ENCODE assay signal across 9 cellular contexts in genomic region chr19:40217921-40218890, GRCh38. TPM values are rescaled to one million over a fixed set of nuclear protein-coding genes. Genes with fewer than 3 reads are reported as not detected.
DNase-seq lines count a peak whose midpoint lies in the region; ATAC-seq and TF ChIP-seq lines count a peak whose summit lies in the region.
"Had no signal": no experiment of that assay in that cellular context is flagged by ENCODE, and none has a peak within 500 bp of the region (broad histone marks: within the 10 kb centered on the region; RNA-seq: fewer than 3 reads in every experiment).

TSS of gene TTC9B (minus strand) at chr19:40218384. CDS start at chr19:40218381, 3 bp downstream.

- peaks cover 38% of the 10 kb centered on the region for H3K27me3 Mint-ChIP-seq in activated CD8-positive, alpha-beta T cell treated with anti-CD3 and anti-CD28 coated beads, Interleukin-2, amount 10 ng/mL, durations not matched to agents 7 days and 5 days (ENCODE audit: low read depth)

- no peak within 1 kb of the TSS for H3K27ac Mint-ChIP-seq in activated CD8-positive, alpha-beta T cell treated with anti-CD3 and anti-CD28 coated beads, Interleukin-2, amount 10 ng/mL, durations not matched to agents 7 days and 5 days

- POLR2A ChIA-PET in activated CD8-positive, alpha-beta T cell treated with anti-CD3 and anti-CD28 coated beads, Interleukin-2, amount 10 ng/mL, durations not matched to agents 7 days and 5 days (lab: Charles Lee): interaction anchor here (0.6 kb wide), 1 partner anchor 42 kb away, joined by 3 read pairs; no protein-coding TSS in a partner anchor

- peaks cover 3% of the 10 kb centered on the region for H3K36me3 Mint-ChIP-seq in activated CD8-positive, alpha-beta T cell treated with anti-CD3 and anti-CD28 coated beads, Interleukin-2, amount 10 ng/mL, durations not matched to agents 7 days and 5 days (ENCODE audit: low read depth)

- peak within 1 kb of the TSS; percentile 33 for H3K4me3 ChIP-seq in fibroblast of the aortic adventitia (ENCODE audit: low read depth, low read length)
- H3K4me3 ChIP-seq: SK-N-MC had no signal

- no peaks in the 10 kb centered on the region for H3K9me3 Mint-ChIP-seq in activated CD8-positive, alpha-beta T cell treated with anti-CD3 and anti-CD28 coated beads, Interleukin-2, amount 10 ng/mL, durations not matched to agents 7 days and 5 days (ENCODE audit: insufficient read depth)

- ATAC-seq in activated CD8-positive, alpha-beta T cell treated with anti-CD3 and anti-CD28 coated beads, Interleukin-2, amount 10 ng/mL, durations not matched to agents 7 days and 5 days: peak; percentile 69
- ATAC-seq in HG03432 (IDR thresholded peaks at IDR 0.05; ENCODE audit: unreplicated experiment): no peak

- TF ChIP-seq CTCF in fibroblast of the aortic adventitia (IDR thresholded peaks at IDR 0.05; ENCODE audit: insufficient read depth, low read length): no peak

- H3K4me1 Mint-ChIP-seq in activated CD8-positive, alpha-beta T cell treated with anti-CD3 and anti-CD28 coated beads, Interleukin-2, amount 10 ng/mL, durations not matched to agents 7 days and 5 days (ENCODE audit: low read depth): peaks cover 11% of the 10 kb centered on the region

- CTCF ChIA-PET in activated CD8-positive, alpha-beta T cell treated with anti-CD3 and anti-CD28 coated beads, Interleukin-2, amount 10 ng/mL, durations not matched to agents 7 days and 5 days (lab: Charles Lee): interaction anchor here (0.9 to 2.0 kb wide), 6 partner anchors 19 to 78 kb away, joined by 3 to 7 read pairs (median 3); partner anchors contain the start of gene MAP3K10

- DNase-seq in NCI-H524 (lab: John Stamatoyannopoulos, UW): peak; percentile 52 to 66
- no peak for DNase-seq in NCI-H524 treated with DMSO at 0.1 percent for 48 hours (lab: John Stamatoyannopoulos, UW)
- DNase-seq in activated CD8-positive, alpha-beta T cell treated with anti-CD3 and anti-CD28 coated beads, Interleukin-2, amount 10 ng/mL, durations not matched to agents 7 days and 5 days: peak; percentile 67
- no peak for DNase-seq in fibroblast of the aortic adventitia (ENCODE audit: low read depth)
- peak; percentile 65 for DNase-seq in stimulated activated CD4-positive, alpha-beta T cell treated with anti-CD3 and anti-CD28 coated beads, Interleukin-4, amount 100 ng/mL, for 1 hour
- DNase-seq in MV-4-11 (lab: John Stamatoyannopoulos, UW): no peak
- DNase-seq in NCI-H128 (lab: John Stamatoyannopoulos, UW; ENCODE audit: unreplicated experiment): no peak

- no peak within 1 kb of the TSS for H3K4me3 Mint-ChIP-seq in activated CD8-positive, alpha-beta T cell treated with anti-CD3 and anti-CD28 coated beads, Interleukin-2, amount 10 ng/mL, durations not matched to agents 7 days and 5 days

RNA-seq across cellular contexts. Expression of gene TTC9B, which starts in this region (rescaled TPM):
- not detected for total RNA-seq in activated CD8-positive, alpha-beta T cell treated with anti-CD3 and anti-CD28 coated beads, Interleukin-2, amount 10 ng/mL, durations not matched to agents 7 days and 5 days
- not detected in 2 replicates for total RNA-seq in fibroblast of the aortic adventitia (ENCODE audit: low replicate concordance)

Comparison
In these comparisons a context has a peak if more than half of its experiments do, and no peak if none do; other contexts are left out.
1. DNase-seq: peak in NCI-H524 (2 of 2) and stimulated activated CD4-positive, alpha-beta T cell treated with anti-CD3 and anti-CD28 coated beads, Interleukin-4, amount 100 ng/mL, for 1 hour (single experiment); none in NCI-H524 treated with DMSO at 0.1 percent for 48 hours (single experiment), fibroblast of the aortic adventitia (single experiment), MV-4-11 (single experiment) and NCI-H128 (single experiment).
2. Peak in DNase-seq and ATAC-seq in activated CD8-positive, alpha-beta T cell treated with anti-CD3 and anti-CD28 coated beads, Interleukin-2, amount 10 ng/mL, durations not matched to agents 7 days and 5 days; RNA of the gene not detected or under 1 TPM.